ENCODE assay signal across 21 cellular contexts in genomic region chr15:94246016-94246415, GRCh38. TPM values are rescaled to one million over a fixed set of nuclear protein-coding genes. Genes with fewer than 3 reads are reported as not detected.
DNase-seq lines count a peak whose midpoint lies in the region; ATAC-seq, FAIRE-seq and TF ChIP-seq lines count a peak whose summit lies in the region.
"Had no signal": no experiment of that assay in that cellular context is flagged by ENCODE, and none has a peak within 500 bp of the region (broad histone marks: within the 10 kb centered on the region; RNA-seq: fewer than 3 reads in every experiment).

No MANE protein-coding gene starts in this region.

- WGBS in right cardiac atrium = 60% methylated on average over 4 of the region's 4 CpGs

- H3K9me3 Mint-ChIP-seq in Caco-2 (ENCODE audit: unreplicated experiment) (no peaks in the 10 kb centered on the region), immature natural killer cell (no peaks in the 10 kb centered on the region)
- H3K9me3 Mint-ChIP-seq: CD14-positive monocyte, H9 had no signal

- CTCF ChIA-PET in Caco-2 (lab: Charles Lee) = no interaction called here

- H3K27me3 ChIP-seq in Caco-2 (replicated peaks; ENCODE audit: control insufficient read depth, insufficient read depth, low read length) (no peaks in the 10 kb centered on the region), OCI-LY1 (ENCODE audit: insufficient read depth, low read length) (no peaks in the 10 kb centered on the region), right cardiac atrium (ENCODE audit: control insufficient read depth, insufficient read depth) (no peaks in the 10 kb centered on the region)

- no peaks in the 10 kb centered on the region for H3K9me2 ChIP-seq in OCI-LY1 (ENCODE audit: low read depth, low read length)

- no TSS peak for BruUV-seq in Caco-2 (replicated peaks; lab: Mats Ljungman, UMichigan)

- POLR2A ChIA-PET in Caco-2 (lab: Charles Lee) = no interaction called here

- H3K36me3 Mint-ChIP-seq in Caco-2 (ENCODE audit: insufficient read depth, unreplicated experiment) = no peaks in the 10 kb centered on the region
- peaks cover 0 to 3% (median 0%) of the 10 kb centered on the region in 3 donors for H3K36me3 Mint-ChIP-seq in immature natural killer cell

- H3K36me3 ChIP-seq in Caco-2 (ENCODE audit: control insufficient read depth, insufficient read depth, low read length) (no peaks in the 10 kb centered on the region), OCI-LY1 (ENCODE audit: insufficient read depth, low read length) (0 out of 2 replicates have a peak, but pooled peaks cover 3% of the 10 kb centered on the region)

- H4K20me1 ChIP-seq in OCI-LY1 (ENCODE audit: insufficient read depth, low read length) = no peaks in the 10 kb centered on the region

- H3K4me3 ChIP-seq in Caco-2 (ENCODE audit: low read depth, low read length) (no peak overlapping the region), OCI-LY1 (ENCODE audit: low read depth, low read length, poor library complexity, severe bottlenecking) (no peak overlapping the region), right cardiac atrium (ENCODE audit: low read length) (no peak overlapping the region)
- H3K4me3 ChIP-seq: A549, K562 had no signal

- peaks cover 63% of the 10 kb centered on the region for H3K79me2 ChIP-seq in OCI-LY1 (ENCODE audit: insufficient read depth, low read length)

- H3K4me3 Mint-ChIP-seq in Caco-2 (ENCODE audit: unreplicated experiment) (no peak overlapping the region), immature natural killer cell (peak overlapping the region in 2 of 5 donors; percentile 3 to 44)
- H3K4me3 Mint-ChIP-seq: CD14-positive monocyte, H9 had no signal

- TF ChIP-seq CTCF in Caco-2 (IDR thresholded peaks at IDR 0.05; ENCODE audit: insufficient read depth in 1 of 2, low read depth in 1 of 2, low read length in 1 of 2, severe bottlenecking in 1 of 2, unreplicated experiment in 1 of 2) = no peak
- TF ChIP-seq CTCF in OCI-LY1 (IDR thresholded peaks at IDR 0.05; ENCODE audit: low read length) = no peak

- FAIRE-seq in GM19239 (lab: Jason Lieb, UNC) = peak; percentile 90
- FAIRE-seq: A549, GM12892, K562 had no signal

- no peak for ATAC-seq in right cardiac atrium
- ATAC-seq in HG03039 (IDR thresholded peaks at IDR 0.05; ENCODE audit: unreplicated experiment) = no peak
- ATAC-seq: A549, K562, Right ventricle myocardium inferior, SK-N-SH treated with all-trans-retinoic acid at 6 μM for 48 hours had no signal

- no peaks in the 10 kb centered on the region for H3K9me3 ChIP-seq in Caco-2
- H3K9me3 ChIP-seq in OCI-LY1 (ENCODE audit: low read length) = no peaks in the 10 kb centered on the region
- H3K9me3 ChIP-seq in right cardiac atrium (ENCODE audit: control insufficient read depth, low read length) = no peaks in the 10 kb centered on the region

- 0 out of 2 replicates have a peak, but pooled peaks cover 5% of the 10 kb centered on the region for H3F3A ChIP-seq in OCI-LY1 (ENCODE audit: insufficient read depth, low read length)

- H3K4me1 ChIP-seq in Caco-2 = peaks cover 27% of the 10 kb centered on the region
- peaks cover 61% of the 10 kb centered on the region for H3K4me1 ChIP-seq in OCI-LY1 (ENCODE audit: insufficient read depth, low read length, severe bottlenecking)
- no peaks in the 10 kb centered on the region for H3K4me1 ChIP-seq in right cardiac atrium (ENCODE audit: control insufficient read depth, insufficient read depth, low read length)
- H3K4me1 ChIP-seq: A549 had no signal

- intact Hi-C loops in Caco-2 (cut with micrococcal nuclease; ENCODE audit: unreplicated experiment) (no loop called here), right cardiac atrium (cut with DNase I) (no loop called here)

- H3K27ac Mint-ChIP-seq in Caco-2 (ENCODE audit: unreplicated experiment) = peak overlapping the region; percentile 39
- H3K27ac Mint-ChIP-seq in immature natural killer cell = peak overlapping the region; percentile 88 to 92 (median 90)
- H3K27ac Mint-ChIP-seq: CD14-positive monocyte, H9 had no signal

- peak overlapping the region; percentile 60 for H3K27ac ChIP-seq in OCI-LY1 (ENCODE audit: low read depth, low read length, poor library complexity, severe bottlenecking)
- H3K27ac ChIP-seq in right cardiac atrium (ENCODE audit: low read length) = no peak overlapping the region
- H3K27ac ChIP-seq: A549, HL-60 had no signal

- H3K4me1 Mint-ChIP-seq in Caco-2 (ENCODE audit: low read depth, unreplicated experiment) = peaks cover 27% of the 10 kb centered on the region
- peaks cover 71 to 76% of the 10 kb centered on the region in 2 donors for H3K4me1 Mint-ChIP-seq in immature natural killer cell
- H3K4me1 Mint-ChIP-seq: CD14-positive monocyte, H9 had no signal

- H3K9ac ChIP-seq in OCI-LY1 (ENCODE audit: low read length) = no peak overlapping the region

- peak overlapping the region; percentile 30; the same call in 1 of the 2 replicates for H3K4me2 ChIP-seq in OCI-LY1 (ENCODE audit: low read length)
- H3K4me2 ChIP-seq: A549 had no signal

- H3K27me3 Mint-ChIP-seq in Caco-2 (ENCODE audit: insufficient read depth, unreplicated experiment) (no peaks in the 10 kb centered on the region), immature natural killer cell (ENCODE audit: low read depth in 3 of 3) (peaks cover 0 to 7% (median 0%) of the 10 kb centered on the region in 3 donors)

- H2AFZ ChIP-seq in OCI-LY1 (ENCODE audit: low read length) = no peak overlapping the region

- DNase-seq in Caco-2 (no peak), GM19239 (ENCODE audit: insufficient read length, low spot score) (no peak), immature natural killer cell (no peak), right cardiac atrium (no peak), NCI-H2171 (lab: John Stamatoyannopoulos, UW) (no peak)
- DNase-seq: DMS79, H9, NCI-H1436 treated with DMSO at 0.1 percent for 48 hours, NCI-H2081 treated with DMSO at 0.1 percent for 48 hours, NCI-H2227 treated with DMSO at 0.1 percent for 48 hours, NCI-H526 treated with DMSO at 0.1 percent for 48 hours had no signal

RNA-seq across cellular contexts. Expression of gene MCTP2, which starts 14.7 kb away (rescaled TPM):
- total RNA-seq in Caco-2 (2022) (9.9 and 10.9 TPM in 2 replicates), right cardiac atrium (1 to 10 TPM in 2 of 4 donors, under 1 TPM in 2; 0.48 to 1.2 (median 0.86) TPM)
- polyA plus RNA-seq in immature natural killer cell (10 to 100 TPM; 30.2 to 83.7 (median 59.1) TPM), right cardiac atrium (0.11 TPM)
- total RNA-seq: G401 had no signal
- polyA plus RNA-seq: A549, K562 had no signal
